ENCODE assay signal across 10 cellular contexts in genomic region chr6:69729870-69730449, GRCh38.
DNase-seq lines count a peak whose midpoint lies in the region; ATAC-seq and TF ChIP-seq lines count a peak whose summit lies in the region.
"Had no signal": no experiment of that assay in that cellular context is flagged by ENCODE, and none has a peak within 500 bp of the region (broad histone marks: within the 10 kb centered on the region; RNA-seq: fewer than 3 reads in every experiment).

No MANE protein-coding gene starts in this region.

- H3K4me1 ChIP-seq in left ventricle myocardium inferior (no peaks in the 10 kb centered on the region), right cardiac atrium (ENCODE audit: control insufficient read depth, insufficient read depth, low read length) (no peaks in the 10 kb centered on the region), esophagus muscularis mucosa (peaks cover 0 to 13% (median 6%) of the 10 kb centered on the region in 4 donors)

- H3K27ac ChIP-seq in left ventricle myocardium inferior (replicated peaks) = no peak overlapping the region
- no peak overlapping the region for H3K27ac ChIP-seq in right cardiac atrium (ENCODE audit: low read length)
- H3K27ac ChIP-seq in esophagus muscularis mucosa (replicated peaks in 1 of 4) = no peak overlapping the region

- H3K9me3 ChIP-seq in left ventricle myocardium inferior (replicated peaks) (peaks cover 16% of the 10 kb centered on the region), right cardiac atrium (ENCODE audit: control insufficient read depth, low read length) (no peaks in the 10 kb centered on the region), esophagus muscularis mucosa (peaks cover 0 to 11% (median 3%) of the 10 kb centered on the region in 4 donors)

- no peak for TF ChIP-seq POLR2A in esophagus muscularis mucosa (IDR thresholded peaks at IDR 0.05; ENCODE audit: low read depth)

- TF ChIP-seq CTCF in left ventricle myocardium inferior (IDR thresholded peaks at IDR 0.05; ENCODE audit: borderline replicate concordance) = peak; percentile 51
- peak; percentile 32 to 46 (median 43) for TF ChIP-seq CTCF in esophagus muscularis mucosa (IDR thresholded peaks at IDR 0.05)

- DNase-seq in left ventricle myocardium inferior = no peak
- DNase-seq in right cardiac atrium = no peak
- peak; percentile 0 for DNase-seq in NCI-H82 (lab: John Stamatoyannopoulos, UW)
- DNase-seq in esophagus muscularis mucosa (ENCODE audit: extremely low spot score) = no peak
- no peak for DNase-seq in NCI-H2196 treated with DMSO at 0.1 percent for 48 hours (lab: John Stamatoyannopoulos, UW; ENCODE audit: unreplicated experiment)
- DNase-seq: activated CD4-positive, CD25-positive, alpha-beta regulatory T cell; nucleus accumbens had no signal

- 67% methylated on average over 3 of the region's 3 CpGs for WGBS in right cardiac atrium
- 35% methylated on average over 3 of the region's 3 CpGs for WGBS in esophagus muscularis mucosa

- H3K36me3 ChIP-seq in left ventricle myocardium inferior (peaks cover 12% of the 10 kb centered on the region), esophagus muscularis mucosa (peaks cover 0 to 5% (median 0%) of the 10 kb centered on the region in 4 donors)

- ATAC-seq in right cardiac atrium (no peak), HG02678 (IDR thresholded peaks at IDR 0.05; ENCODE audit: unreplicated experiment) (no peak), HG02884 (IDR thresholded peaks at IDR 0.05; ENCODE audit: unreplicated experiment) (no peak), HG02981 (IDR thresholded peaks at IDR 0.05; ENCODE audit: unreplicated experiment) (no peak)

- H3K4me3 ChIP-seq in left ventricle myocardium inferior (no peak overlapping the region), right cardiac atrium (ENCODE audit: low read length) (no peak overlapping the region), esophagus muscularis mucosa (no peak overlapping the region)

- TF ChIP-seq EP300 in esophagus muscularis mucosa (IDR thresholded peaks at IDR 0.05) = no peak

- intact Hi-C loops in left ventricle myocardium inferior (cut with micrococcal nuclease) = no loop called here
- intact Hi-C loops in right cardiac atrium (cut with DNase I) = loop anchor here in 1 of 4 donors (10.0 kb wide), 1 partner anchor 755 kb away; no protein-coding TSS in a partner anchor
- intact Hi-C loops in esophagus muscularis mucosa (cut with DNase I) = loop anchor here (5.0 to 10.0 kb wide), 3 partner anchors 67 to 375 kb away; partner anchors contain the start of genes COL19A1 and LMBRD1

- no peaks in the 10 kb centered on the region for H3K27me3 ChIP-seq in left ventricle myocardium inferior (ENCODE audit: low read depth)
- H3K27me3 ChIP-seq in right cardiac atrium (ENCODE audit: control insufficient read depth, insufficient read depth) = no peaks in the 10 kb centered on the region
- no peaks in the 10 kb centered on the region for H3K27me3 ChIP-seq in esophagus muscularis mucosa
